1 cellular context compared by ENCODE assay signal in genomic region chr12:106773945-106774807, GRCh38.
TF ChIP-seq lines count a peak whose summit lies in the region.

A gene with protein sequence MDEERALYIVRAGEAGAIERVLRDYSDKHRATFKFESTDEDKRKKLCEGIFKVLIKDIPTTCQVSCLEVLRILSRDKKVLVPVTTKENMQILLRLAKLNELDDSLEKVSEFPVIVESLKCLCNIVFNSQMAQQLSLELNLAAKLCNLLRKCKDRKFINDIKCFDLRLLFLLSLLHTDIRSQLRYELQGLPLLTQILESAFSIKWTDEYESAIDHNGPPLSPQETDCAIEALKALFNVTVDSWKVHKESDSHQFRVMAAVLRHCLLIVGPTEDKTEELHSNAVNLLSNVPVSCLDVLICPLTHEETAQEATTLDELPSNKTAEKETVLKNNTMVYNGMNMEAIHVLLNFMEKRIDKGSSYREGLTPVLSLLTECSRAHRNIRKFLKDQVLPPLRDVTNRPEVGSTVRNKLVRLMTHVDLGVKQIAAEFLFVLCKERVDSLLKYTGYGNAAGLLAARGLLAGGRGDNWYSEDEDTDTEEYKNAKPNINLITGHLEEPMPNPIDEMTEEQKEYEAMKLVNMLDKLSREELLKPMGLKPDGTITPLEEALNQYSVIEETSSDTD (plus strand): TSS chr12:106774682. CDS start chr12:106774746, 64 bp downstream.

TF ChIP-seq in HepG2, 621 proteins besides CTCF, POLR2A, EP300 and RAD21 (continued from another document and continues in another):
- TF ChIP-seq ELF1 (CRISPR knock-in tag; IDR thresholded peaks at IDR 0.05) (peak; percentile 95), NR1H2 (CRISPR knock-in tag; IDR thresholded peaks at IDR 0.05; ENCODE audit: borderline replicate concordance, low read depth) (0 out of 2 replicates have a peak, but pooled peaks have one; percentile 38), GTF3A (CRISPR knock-in tag; conservative IDR thresholded peaks at IDR 0.05) (no peak), XBP1 (CRISPR knock-in tag; IDR thresholded peaks at IDR 0.05) (no peak), EZH2 (conservative IDR thresholded peaks at IDR 0.05; ENCODE audit: low read depth, low read length) (no peak), ZNF782 (CRISPR knock-in tag; IDR thresholded peaks at IDR 0.05; ENCODE audit: borderline replicate concordance) (0 out of 2 replicates have a peak, but pooled peaks have one; percentile 8), TOPORS (CRISPR knock-in tag; IDR thresholded peaks at IDR 0.05) (no peak), NFYC (CRISPR knock-in tag; IDR thresholded peaks at IDR 0.05) (peak; percentile 55), ZNF614 (CRISPR knock-in tag; IDR thresholded peaks at IDR 0.05; ENCODE audit: borderline replicate concordance) (no peak; the same call in 1 of the 2 replicates), SALL2 (CRISPR knock-in tag; IDR thresholded peaks at IDR 0.05) (peak; percentile 79; the same call in 1 of the 2 replicates), ZNF136 (CRISPR knock-in tag; IDR thresholded peaks at IDR 0.05; ENCODE audit: low read depth) (no peak; the same call in 1 of the 2 replicates), ZNF879 (CRISPR knock-in tag; IDR thresholded peaks at IDR 0.05) (peak; percentile 87; the same call in 1 of the 2 replicates), ZNF841 (CRISPR knock-in tag; IDR thresholded peaks at IDR 0.05; ENCODE audit: borderline replicate concordance) (no peak), FOXO1 (CRISPR knock-in tag; IDR thresholded peaks at IDR 0.05) (0 out of 2 replicates have a peak, but pooled peaks have one; percentile 20), NCOA5 (CRISPR knock-in tag; IDR thresholded peaks at IDR 0.05) (no peak), ZNF501 (CRISPR knock-in tag; IDR thresholded peaks at IDR 0.05) (peak; percentile 96), ZBED4 (CRISPR knock-in tag; IDR thresholded peaks at IDR 0.05; ENCODE audit: borderline replicate concordance) (no peak; the same call in 1 of the 2 replicates), MTF1 (CRISPR knock-in tag; IDR thresholded peaks at IDR 0.05) (no peak), ARID2 (CRISPR knock-in tag; IDR thresholded peaks at IDR 0.05; ENCODE audit: borderline replicate concordance) (no peak), ZNF441 (CRISPR knock-in tag; IDR thresholded peaks at IDR 0.05; ENCODE audit: borderline replicate concordance) (0 out of 2 replicates have a peak, but pooled peaks have one; percentile 23), THAP11 (CRISPR knock-in tag; IDR thresholded peaks at IDR 0.05) (peak; percentile 98), ZNF432 (CRISPR knock-in tag; IDR thresholded peaks at IDR 0.05; ENCODE audit: borderline replicate concordance) (no peak), ZBTB44 (CRISPR knock-in tag; IDR thresholded peaks at IDR 0.05) (no peak), FOSL2 (CRISPR knock-in tag; IDR thresholded peaks at IDR 0.05) (peak; percentile 80), GABPB1 (CRISPR knock-in tag; IDR thresholded peaks at IDR 0.05) (peak; percentile 94), AHR (CRISPR knock-in tag; IDR thresholded peaks at IDR 0.05) (peak; percentile 62; the same call in 1 of the 2 replicates), ZNF775 (CRISPR knock-in tag; IDR thresholded peaks at IDR 0.05; ENCODE audit: borderline replicate concordance) (no peak), ATF7 (IDR thresholded peaks at IDR 0.05) (peak; percentile 42; the same call in 1 of the 2 replicates), ATF7 (CRISPR knock-in tag; IDR thresholded peaks at IDR 0.05) (no peak)
- TF ChIP-seq, protein P1, sequence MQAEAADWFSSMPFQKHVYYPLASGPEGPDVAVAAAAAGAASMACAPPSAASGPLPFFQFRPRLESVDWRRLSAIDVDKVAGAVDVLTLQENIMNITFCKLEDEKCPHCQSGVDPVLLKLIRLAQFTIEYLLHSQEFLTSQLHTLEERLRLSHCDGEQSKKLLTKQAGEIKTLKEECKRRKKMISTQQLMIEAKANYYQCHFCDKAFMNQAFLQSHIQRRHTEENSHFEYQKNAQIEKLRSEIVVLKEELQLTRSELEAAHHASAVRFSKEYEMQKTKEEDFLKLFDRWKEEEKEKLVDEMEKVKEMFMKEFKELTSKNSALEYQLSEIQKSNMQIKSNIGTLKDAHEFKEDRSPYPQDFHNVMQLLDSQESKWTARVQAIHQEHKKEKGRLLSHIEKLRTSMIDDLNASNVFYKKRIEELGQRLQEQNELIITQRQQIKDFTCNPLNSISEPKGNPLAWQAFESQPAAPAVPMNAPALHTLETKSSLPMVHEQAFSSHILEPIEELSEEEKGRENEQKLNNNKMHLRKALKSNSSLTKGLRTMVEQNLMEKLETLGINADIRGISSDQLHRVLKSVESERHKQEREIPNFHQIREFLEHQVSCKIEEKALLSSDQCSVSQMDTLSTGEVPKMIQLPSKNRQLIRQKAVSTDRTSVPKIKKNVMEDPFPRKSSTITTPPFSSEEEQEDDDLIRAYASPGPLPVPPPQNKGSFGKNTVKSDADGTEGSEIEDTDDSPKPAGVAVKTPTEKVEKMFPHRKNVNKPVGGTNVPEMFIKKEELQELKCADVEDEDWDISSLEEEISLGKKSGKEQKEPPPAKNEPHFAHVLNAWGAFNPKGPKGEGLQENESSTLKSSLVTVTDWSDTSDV (CRISPR knock-in tag; IDR thresholded peaks at IDR 0.05), result peak; percentile 25; the same call in 1 of the 2 replicates
- TF ChIP-seq, protein P2, sequence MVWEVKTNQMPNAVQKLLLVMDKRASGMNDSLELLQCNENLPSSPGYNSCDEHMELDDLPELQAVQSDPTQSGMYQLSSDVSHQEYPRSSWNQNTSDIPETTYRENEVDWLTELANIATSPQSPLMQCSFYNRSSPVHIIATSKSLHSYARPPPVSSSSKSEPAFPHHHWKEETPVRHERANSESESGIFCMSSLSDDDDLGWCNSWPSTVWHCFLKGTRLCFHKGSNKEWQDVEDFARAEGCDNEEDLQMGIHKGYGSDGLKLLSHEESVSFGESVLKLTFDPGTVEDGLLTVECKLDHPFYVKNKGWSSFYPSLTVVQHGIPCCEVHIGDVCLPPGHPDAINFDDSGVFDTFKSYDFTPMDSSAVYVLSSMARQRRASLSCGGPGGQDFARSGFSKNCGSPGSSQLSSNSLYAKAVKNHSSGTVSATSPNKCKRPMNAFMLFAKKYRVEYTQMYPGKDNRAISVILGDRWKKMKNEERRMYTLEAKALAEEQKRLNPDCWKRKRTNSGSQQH (CRISPR knock-in tag; IDR thresholded peaks at IDR 0.05; ENCODE audit: low read depth), result peak; percentile 29; the same call in 1 of the 2 replicates
- TF ChIP-seq, protein P3, sequence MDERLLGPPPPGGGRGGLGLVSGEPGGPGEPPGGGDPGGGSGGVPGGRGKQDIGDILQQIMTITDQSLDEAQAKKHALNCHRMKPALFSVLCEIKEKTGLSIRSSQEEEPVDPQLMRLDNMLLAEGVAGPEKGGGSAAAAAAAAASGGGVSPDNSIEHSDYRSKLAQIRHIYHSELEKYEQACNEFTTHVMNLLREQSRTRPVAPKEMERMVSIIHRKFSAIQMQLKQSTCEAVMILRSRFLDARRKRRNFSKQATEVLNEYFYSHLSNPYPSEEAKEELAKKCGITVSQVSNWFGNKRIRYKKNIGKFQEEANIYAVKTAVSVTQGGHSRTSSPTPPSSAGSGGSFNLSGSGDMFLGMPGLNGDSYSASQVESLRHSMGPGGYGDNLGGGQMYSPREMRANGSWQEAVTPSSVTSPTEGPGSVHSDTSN (CRISPR knock-in tag; IDR thresholded peaks at IDR 0.05), result no peak
- TF ChIP-seq, protein P4, sequence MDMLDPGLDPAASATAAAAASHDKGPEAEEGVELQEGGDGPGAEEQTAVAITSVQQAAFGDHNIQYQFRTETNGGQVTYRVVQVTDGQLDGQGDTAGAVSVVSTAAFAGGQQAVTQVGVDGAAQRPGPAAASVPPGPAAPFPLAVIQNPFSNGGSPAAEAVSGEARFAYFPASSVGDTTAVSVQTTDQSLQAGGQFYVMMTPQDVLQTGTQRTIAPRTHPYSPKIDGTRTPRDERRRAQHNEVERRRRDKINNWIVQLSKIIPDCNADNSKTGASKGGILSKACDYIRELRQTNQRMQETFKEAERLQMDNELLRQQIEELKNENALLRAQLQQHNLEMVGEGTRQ (IDR thresholded peaks at IDR 0.05; ENCODE audit: low read depth, low read length), result no peak
- TF ChIP-seq, protein P4 (CRISPR knock-in tag; IDR thresholded peaks at IDR 0.05; ENCODE audit: borderline replicate concordance), result no peak
- TF ChIP-seq, protein P5, sequence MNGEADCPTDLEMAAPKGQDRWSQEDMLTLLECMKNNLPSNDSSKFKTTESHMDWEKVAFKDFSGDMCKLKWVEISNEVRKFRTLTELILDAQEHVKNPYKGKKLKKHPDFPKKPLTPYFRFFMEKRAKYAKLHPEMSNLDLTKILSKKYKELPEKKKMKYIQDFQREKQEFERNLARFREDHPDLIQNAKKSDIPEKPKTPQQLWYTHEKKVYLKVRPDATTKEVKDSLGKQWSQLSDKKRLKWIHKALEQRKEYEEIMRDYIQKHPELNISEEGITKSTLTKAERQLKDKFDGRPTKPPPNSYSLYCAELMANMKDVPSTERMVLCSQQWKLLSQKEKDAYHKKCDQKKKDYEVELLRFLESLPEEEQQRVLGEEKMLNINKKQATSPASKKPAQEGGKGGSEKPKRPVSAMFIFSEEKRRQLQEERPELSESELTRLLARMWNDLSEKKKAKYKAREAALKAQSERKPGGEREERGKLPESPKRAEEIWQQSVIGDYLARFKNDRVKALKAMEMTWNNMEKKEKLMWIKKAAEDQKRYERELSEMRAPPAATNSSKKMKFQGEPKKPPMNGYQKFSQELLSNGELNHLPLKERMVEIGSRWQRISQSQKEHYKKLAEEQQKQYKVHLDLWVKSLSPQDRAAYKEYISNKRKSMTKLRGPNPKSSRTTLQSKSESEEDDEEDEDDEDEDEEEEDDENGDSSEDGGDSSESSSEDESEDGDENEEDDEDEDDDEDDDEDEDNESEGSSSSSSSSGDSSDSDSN (CRISPR knock-in tag; IDR thresholded peaks at IDR 0.05), result peak; percentile 72
- TF ChIP-seq, protein P6, sequence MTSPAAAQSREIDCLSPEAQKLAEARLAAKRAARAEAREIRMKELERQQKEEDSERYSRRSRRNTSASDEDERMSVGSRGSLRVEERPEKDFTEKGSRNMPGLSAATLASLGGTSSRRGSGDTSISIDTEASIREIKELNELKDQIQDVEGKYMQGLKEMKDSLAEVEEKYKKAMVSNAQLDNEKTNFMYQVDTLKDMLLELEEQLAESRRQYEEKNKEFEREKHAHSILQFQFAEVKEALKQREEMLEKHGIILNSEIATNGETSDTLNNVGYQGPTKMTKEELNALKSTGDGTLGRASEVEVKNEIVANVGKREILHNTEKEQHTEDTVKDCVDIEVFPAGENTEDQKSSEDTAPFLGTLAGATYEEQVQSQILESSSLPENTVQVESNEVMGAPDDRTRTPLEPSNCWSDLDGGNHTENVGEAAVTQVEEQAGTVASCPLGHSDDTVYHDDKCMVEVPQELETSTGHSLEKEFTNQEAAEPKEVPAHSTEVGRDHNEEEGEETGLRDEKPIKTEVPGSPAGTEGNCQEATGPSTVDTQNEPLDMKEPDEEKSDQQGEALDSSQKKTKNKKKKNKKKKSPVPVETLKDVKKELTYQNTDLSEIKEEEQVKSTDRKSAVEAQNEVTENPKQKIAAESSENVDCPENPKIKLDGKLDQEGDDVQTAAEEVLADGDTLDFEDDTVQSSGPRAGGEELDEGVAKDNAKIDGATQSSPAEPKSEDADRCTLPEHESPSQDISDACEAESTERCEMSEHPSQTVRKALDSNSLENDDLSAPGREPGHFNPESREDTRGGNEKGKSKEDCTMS (CRISPR knock-in tag; conservative IDR thresholded peaks at IDR 0.05), result no peak; the same call in 1 of the 2 replicates
